Comparison of ENCODE assay signal across 14 cellular contexts in the genomic region with DNA sequence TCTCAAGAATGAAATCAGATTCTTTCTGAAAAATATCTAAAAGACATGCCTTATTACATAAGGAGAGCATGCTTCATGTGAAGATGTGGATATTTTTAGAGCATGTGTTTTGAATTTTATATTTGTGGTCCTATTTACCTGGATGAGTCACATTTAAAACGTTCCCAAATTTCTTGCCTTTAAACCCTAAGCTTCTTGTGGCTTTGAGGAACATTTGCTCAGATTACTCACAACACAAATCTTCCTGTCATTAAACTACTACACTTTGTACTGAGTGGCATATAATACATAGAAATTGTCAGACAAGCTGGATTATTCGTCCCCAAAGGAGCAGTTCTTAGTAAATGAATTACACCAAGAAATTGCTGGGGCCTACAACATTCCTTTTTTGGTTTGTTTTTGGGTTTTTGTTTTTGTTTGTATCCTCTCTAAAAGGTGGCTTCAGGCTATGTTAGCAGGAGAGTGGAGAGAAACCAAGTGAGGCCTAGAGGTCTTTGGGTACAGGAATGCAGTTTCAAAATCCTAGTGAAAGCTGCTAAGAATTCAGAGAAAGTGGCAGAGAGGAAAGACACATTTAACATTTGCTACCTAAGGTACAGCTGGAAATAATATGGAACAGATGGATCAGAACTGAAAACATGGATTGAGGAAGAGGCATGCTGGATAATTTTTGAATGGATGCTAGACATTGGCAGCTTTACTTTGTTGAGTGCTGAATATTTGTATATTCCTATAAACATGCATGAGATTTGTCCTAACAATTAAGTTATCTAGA.
DNase-seq lines count a peak whose midpoint lies in the region; ATAC-seq, FAIRE-seq and TF ChIP-seq lines count a peak whose summit lies in the region.
"Had no signal": no experiment of that assay in that cellular context is flagged by ENCODE, and none has a peak within 500 bp of the region (broad histone marks: within the 10 kb centered on the region; RNA-seq: fewer than 3 reads in every experiment).

No MANE protein-coding gene starts in this region.

- no peak overlapping the region for H3K23ac ChIP-seq in mesendoderm (ENCODE audit: low read length)

- ATAC-seq in K562, result 0 out of 3 replicates have a peak, but pooled peaks have one; percentile 15
- ATAC-seq in HG03378 (IDR thresholded peaks at IDR 0.05; ENCODE audit: unreplicated experiment), result no peak
- ATAC-seq in HG03457 (IDR thresholded peaks at IDR 0.05; ENCODE audit: unreplicated experiment), result no peak
- no peak for ATAC-seq in HG03442 (IDR thresholded peaks at IDR 0.05; ENCODE audit: unreplicated experiment)

- H2BK5ac ChIP-seq in mesendoderm (ENCODE audit: low read length), result no peak overlapping the region

- no peak overlapping the region for H4K8ac ChIP-seq in mesendoderm (ENCODE audit: low read depth, low read length)

- H3K36me3 Mint-ChIP-seq in type B pancreatic cell, result no peaks in the 10 kb centered on the region
- H3K36me3 Mint-ChIP-seq: activated naive CD4-positive, alpha-beta T cell treated with anti-CD3 and anti-CD28 coated beads, Interleukin-2, amount 10 ng/mL, durations not matched to agents 7 days and 5 days had no signal

- H3K9ac ChIP-seq in K562 (ENCODE audit: insufficient read depth in 1 of 2, low read depth in 2 of 2, low read length in 2 of 2), result no peak overlapping the region
- no peak overlapping the region for H3K9ac ChIP-seq in mesendoderm (ENCODE audit: low read length)

- 13% methylated on average over 2 of the region's 2 CpGs for WGBS in K562 (ENCODE audit: insufficient coverage, low coverage, missing lambda C conversion rate)
- WGBS in mesendoderm (ENCODE audit: extremely low coverage, insufficient coverage, low lambda C conversion rate), result no CpG with 5 or more reads among the region's 2 CpGs

- no peak overlapping the region for H3K27ac Mint-ChIP-seq in type B pancreatic cell
- H3K27ac Mint-ChIP-seq: activated naive CD4-positive, alpha-beta T cell treated with anti-CD3 and anti-CD28 coated beads, Interleukin-2, amount 10 ng/mL, durations not matched to agents 7 days and 5 days had no signal

- no peak overlapping the region for H2AK5ac ChIP-seq in mesendoderm (ENCODE audit: low read length)

- H3K79me2 ChIP-seq in K562 (ENCODE audit: control insufficient read depth, insufficient read depth, low read length) (no peaks in the 10 kb centered on the region), mesendoderm (ENCODE audit: control insufficient read depth, insufficient read depth, low read length) (no peaks in the 10 kb centered on the region)

- DNase-seq in HT1080 (ENCODE audit: low read depth), result peak; percentile 79
- no peak for DNase-seq in K562 (ENCODE audit: extremely low read depth in 1 of 4, low spot score in 3 of 4)
- DNase-seq in mesendoderm, result peak; percentile 41
- DNase-seq in type B pancreatic cell (ENCODE audit: extremely low spot score, unreplicated experiment), result no peak
- no peak for DNase-seq in NCI-H128 (lab: John Stamatoyannopoulos, UW; ENCODE audit: unreplicated experiment)
- DNase-seq: activated naive CD4-positive, alpha-beta T cell treated with anti-CD3 and anti-CD28 coated beads, Interleukin-2, amount 10 ng/mL, durations not matched to agents 7 days and 5 days; NCI-H1694; SHP77 had no signal

- H3K4me2 ChIP-seq in K562 (ENCODE audit: insufficient read depth, low read length) (no peak overlapping the region), mesendoderm (ENCODE audit: low read length) (no peak overlapping the region)

- H3K4ac ChIP-seq in mesendoderm (ENCODE audit: low read depth, low read length), result no peak overlapping the region

- H3K4me1 Mint-ChIP-seq in type B pancreatic cell (ENCODE audit: unreplicated experiment), result peaks cover 22% of the 10 kb centered on the region
- H3K4me1 Mint-ChIP-seq: activated naive CD4-positive, alpha-beta T cell treated with anti-CD3 and anti-CD28 coated beads, Interleukin-2, amount 10 ng/mL, durations not matched to agents 7 days and 5 days had no signal

- TF ChIP-seq CTCF in K562 (IDR thresholded peaks at IDR 0.05 in 2 of 3, conservative IDR thresholded peaks at IDR 0.05 in 1 of 3; ENCODE audit: insufficient read depth in 2 of 3, low read depth in 1 of 3, low read length in 3 of 3), result no peak
- no peak for TF ChIP-seq CTCF in type B pancreatic cell (conservative IDR thresholded peaks at IDR 0.05)

- no peak overlapping the region for H3K56ac ChIP-seq in mesendoderm (ENCODE audit: low read length)

- H3K18ac ChIP-seq in mesendoderm (ENCODE audit: low read length), result no peak overlapping the region

- H3K4me1 ChIP-seq in K562 (replicated peaks in 1 of 2; ENCODE audit: control insufficient read depth in 2 of 2, insufficient read depth in 2 of 2, low read length in 2 of 2) (peaks cover 0 to 21% of the 10 kb centered on the region in 2 experiments; a peak in 3 of 5 replicates), mesendoderm (ENCODE audit: control insufficient read depth, low read depth, low read length) (no peaks in the 10 kb centered on the region)

- H4K5ac ChIP-seq in mesendoderm (ENCODE audit: low read length), result no peak overlapping the region

- BruUV-seq in K562 (replicated peaks; lab: Mats Ljungman, UMichigan), result no TSS peak

- H3K27ac ChIP-seq in K562 (ENCODE audit: extremely low read depth, low read depth, low read length) (no peak overlapping the region), mesendoderm (ENCODE audit: low read depth, low read length) (no peak overlapping the region)
- H3K27ac ChIP-seq: colonic mucosa had no signal

- CTCF ChIA-PET in K562 (lab: Yijun Ruan, JAX; ENCODE audit: low intra/inter-chr PET ratio), result interaction anchor here (0.7 kb wide), 1 partner anchor 10 kb away, joined by 3 read pairs; no protein-coding TSS in a partner anchor

- no peak for FAIRE-seq in K562 (lab: Jason Lieb, UNC)
- FAIRE-seq: TTC549 had no signal

- H3K9me3 ChIP-seq in K562 (replicated peaks; ENCODE audit: control insufficient read depth, insufficient read depth, low read depth, low read length), result no peaks in the 10 kb centered on the region
- H3K9me3 ChIP-seq: colonic mucosa had no signal

- intact Hi-C loops in K562 (cut with micrococcal nuclease), result no loop called here

- H3K79me1 ChIP-seq in mesendoderm (ENCODE audit: low read length), result no peaks in the 10 kb centered on the region

- TF ChIP-seq POLR2A in K562 (conservative IDR thresholded peaks at IDR 0.05), result no peak

- no peak for TF ChIP-seq RAD21 in K562 (CRISPR knock-in tag; conservative IDR thresholded peaks at IDR 0.05 in 1 of 2, IDR thresholded peaks at IDR 0.05 in 1 of 2)

- no peaks in the 10 kb centered on the region for H3K9me1 ChIP-seq in K562 (ENCODE audit: control insufficient read depth, insufficient read depth, low read length)

- no peaks in the 10 kb centered on the region for H3K27me3 ChIP-seq in K562 (ENCODE audit: control insufficient read depth in 2 of 2, insufficient read depth in 2 of 2, low read length in 2 of 2)
- no peaks in the 10 kb centered on the region for H3K27me3 ChIP-seq in mesendoderm (ENCODE audit: insufficient read depth, low read length, poor library complexity)
- H3K27me3 ChIP-seq: colonic mucosa had no signal

- H2BK15ac ChIP-seq in mesendoderm (replicated peaks; ENCODE audit: low read depth), result no peak overlapping the region

- no peaks in the 10 kb centered on the region for H3K36me3 ChIP-seq in K562 (ENCODE audit: control insufficient read depth, insufficient read depth, low read length)
- no peaks in the 10 kb centered on the region for H3K36me3 ChIP-seq in mesendoderm (ENCODE audit: control insufficient read depth, insufficient read depth, low read length)
- H3K36me3 ChIP-seq: colonic mucosa had no signal

- in situ Hi-C loops in K562 (cut with MboI), result no loop called here

- no peaks in the 10 kb centered on the region for H3K27me3 Mint-ChIP-seq in type B pancreatic cell

- POLR2A ChIA-PET in K562 (lab: Yijun Ruan, JAX), result interaction anchor here (0.7 to 3.7 kb wide), 5 partner anchors 10 to 128 kb away, joined by 3 to 18 read pairs (median 3); no protein-coding TSS in a partner anchor

- H2AFZ ChIP-seq in K562 (ENCODE audit: low read depth, low read length), result peak overlapping the region; percentile 84

- no peak overlapping the region for H2BK120ac ChIP-seq in mesendoderm (ENCODE audit: low read depth, low read length)

- peaks cover 10% of the 10 kb centered on the region for H3K9me3 Mint-ChIP-seq in type B pancreatic cell
- H3K9me3 Mint-ChIP-seq: activated naive CD4-positive, alpha-beta T cell treated with anti-CD3 and anti-CD28 coated beads, Interleukin-2, amount 10 ng/mL, durations not matched to agents 7 days and 5 days had no signal

- no peak for TF ChIP-seq EP300 in K562 (IDR thresholded peaks at IDR 0.05; ENCODE audit: low read length)

- H3K4me3 ChIP-seq in K562 (no peak overlapping the region), mesendoderm (ENCODE audit: low read length) (no peak overlapping the region)
- H3K4me3 ChIP-seq: colonic mucosa, skin epidermis had no signal

- H3K4me3 Mint-ChIP-seq in type B pancreatic cell, result peak overlapping the region; percentile 7
- H3K4me3 Mint-ChIP-seq: activated naive CD4-positive, alpha-beta T cell treated with anti-CD3 and anti-CD28 coated beads, Interleukin-2, amount 10 ng/mL, durations not matched to agents 7 days and 5 days had no signal

- H4K20me1 ChIP-seq in K562 (replicated peaks; ENCODE audit: control insufficient read depth, insufficient read depth, low read length), result no peaks in the 10 kb centered on the region

TF ChIP-seq in K562, 482 proteins besides CTCF, POLR2A, EP300 and RAD21:
- TF ChIP-seq MYNN (IDR thresholded peaks at IDR 0.05) (no peak), MYNN (CRISPR knock-in tag; IDR thresholded peaks at IDR 0.05) (no peak), MEIS2 (IDR thresholded peaks at IDR 0.05; ENCODE audit: partially characterized antibody) (peak; percentile 34)

Comparison
In these comparisons a context has a peak if more than half of its experiments do, and no peak if none do; other contexts are left out.
1. DNase-seq: peak in HT1080 (single experiment) and mesendoderm (single experiment); none in K562 (0 of 4), type B pancreatic cell (single experiment) and NCI-H128 (single experiment).